In the genomic region with DNA sequence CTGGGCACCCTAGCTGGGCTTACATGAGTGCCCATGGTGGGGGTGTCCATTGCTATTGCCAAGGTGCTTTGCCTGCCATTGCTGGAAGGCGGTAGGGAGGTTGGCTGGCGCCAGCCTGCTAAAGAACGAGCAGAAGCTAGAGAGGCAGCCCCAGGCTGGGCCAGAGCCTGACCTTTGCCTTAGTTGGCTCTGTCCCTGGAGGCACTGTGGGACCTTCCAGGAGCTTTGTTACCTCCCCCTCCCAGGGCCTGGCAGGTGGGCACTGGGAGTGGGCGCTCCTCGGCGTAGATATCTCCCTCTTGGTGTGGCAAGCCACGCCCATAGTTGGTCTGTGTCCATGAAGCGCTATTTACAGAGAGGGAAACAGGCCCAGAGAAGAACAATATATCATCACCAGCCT, we compare ENCODE assay signal across 1 cellular context.
TF ChIP-seq lines count a peak whose summit lies in the region.

No MANE protein-coding gene starts in this region.

TF ChIP-seq in WTC11, 78 proteins besides CTCF, POLR2A, EP300 and RAD21 (continued from another document):
- TF ChIP-seq, protein P1, sequence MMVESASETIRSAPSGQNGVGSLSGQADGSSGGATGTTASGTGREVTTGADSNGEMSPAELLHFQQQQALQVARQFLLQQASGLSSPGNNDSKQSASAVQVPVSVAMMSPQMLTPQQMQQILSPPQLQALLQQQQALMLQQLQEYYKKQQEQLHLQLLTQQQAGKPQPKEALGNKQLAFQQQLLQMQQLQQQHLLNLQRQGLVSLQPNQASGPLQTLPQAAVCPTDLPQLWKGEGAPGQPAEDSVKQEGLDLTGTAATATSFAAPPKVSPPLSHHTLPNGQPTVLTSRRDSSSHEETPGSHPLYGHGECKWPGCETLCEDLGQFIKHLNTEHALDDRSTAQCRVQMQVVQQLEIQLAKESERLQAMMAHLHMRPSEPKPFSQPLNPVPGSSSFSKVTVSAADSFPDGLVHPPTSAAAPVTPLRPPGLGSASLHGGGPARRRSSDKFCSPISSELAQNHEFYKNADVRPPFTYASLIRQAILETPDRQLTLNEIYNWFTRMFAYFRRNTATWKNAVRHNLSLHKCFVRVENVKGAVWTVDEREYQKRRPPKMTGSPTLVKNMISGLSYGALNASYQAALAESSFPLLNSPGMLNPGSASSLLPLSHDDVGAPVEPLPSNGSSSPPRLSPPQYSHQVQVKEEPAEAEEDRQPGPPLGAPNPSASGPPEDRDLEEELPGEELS (CRISPR knock-in tag; IDR thresholded peaks at IDR 0.05): no peak
TF ChIP-seq in WTC11: peak in this region for 0.
